In the genomic region with DNA sequence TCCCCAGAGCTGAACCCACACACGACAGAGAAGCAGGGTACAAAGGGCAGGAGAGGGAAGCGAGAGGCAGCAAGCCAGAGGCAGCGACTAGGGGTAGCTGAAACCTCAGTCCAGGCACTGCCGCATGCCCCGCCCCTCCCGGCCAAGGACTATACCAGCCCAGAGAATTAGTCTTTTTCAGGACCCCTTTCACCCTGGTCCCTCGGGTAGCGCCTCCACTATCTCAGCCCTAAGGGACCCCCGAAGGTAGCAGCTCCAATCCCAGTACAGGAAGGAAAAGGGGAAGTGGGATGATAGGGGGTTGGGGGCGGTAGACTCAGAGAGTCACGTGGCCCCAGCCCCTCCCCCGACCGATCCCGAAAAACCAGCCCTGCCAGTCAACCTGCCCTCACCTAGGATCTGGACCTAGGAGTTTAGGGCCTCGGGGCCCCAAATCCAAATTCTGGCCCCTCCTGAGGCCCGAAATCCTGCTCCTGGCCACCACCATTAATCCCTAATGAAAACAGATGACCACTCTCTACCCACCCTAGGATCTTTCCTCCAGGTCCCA, we compare ENCODE assay signal across 2 cellular contexts.
TF ChIP-seq lines count a peak whose summit lies in the region.

No MANE protein-coding gene starts in this region.

TF ChIP-seq in SK-N-SH, 30 proteins besides CTCF, POLR2A, EP300 and RAD21 (continued from another document):
- TF ChIP-seq USF1 (IDR thresholded peaks at IDR 0.05; ENCODE audit: borderline replicate concordance, low read depth): peak; percentile 88

TF ChIP-seq in SK-N-SH treated with all-trans-retinoic acid at 6 μM for 48 hours, 23 proteins besides CTCF, POLR2A, EP300 and RAD21 (continued from another document):
- TF ChIP-seq, protein P1, sequence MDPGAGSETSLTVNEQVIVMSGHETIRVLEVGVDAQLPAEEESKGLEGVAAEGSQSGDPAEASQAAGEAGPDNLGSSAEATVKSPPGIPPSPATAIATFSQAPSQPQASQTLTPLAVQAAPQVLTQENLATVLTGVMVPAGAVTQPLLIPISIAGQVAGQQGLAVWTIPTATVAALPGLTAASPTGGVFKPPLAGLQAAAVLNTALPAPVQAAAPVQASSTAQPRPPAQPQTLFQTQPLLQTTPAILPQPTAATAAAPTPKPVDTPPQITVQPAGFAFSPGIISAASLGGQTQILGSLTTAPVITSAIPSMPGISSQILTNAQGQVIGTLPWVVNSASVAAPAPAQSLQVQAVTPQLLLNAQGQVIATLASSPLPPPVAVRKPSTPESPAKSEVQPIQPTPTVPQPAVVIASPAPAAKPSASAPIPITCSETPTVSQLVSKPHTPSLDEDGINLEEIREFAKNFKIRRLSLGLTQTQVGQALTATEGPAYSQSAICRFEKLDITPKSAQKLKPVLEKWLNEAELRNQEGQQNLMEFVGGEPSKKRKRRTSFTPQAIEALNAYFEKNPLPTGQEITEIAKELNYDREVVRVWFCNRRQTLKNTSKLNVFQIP (CRISPR knock-in tag; IDR thresholded peaks at IDR 0.05; ENCODE audit: borderline replicate concordance, low read depth): no peak
- no peak for TF ChIP-seq RARB (CRISPR knock-in tag; IDR thresholded peaks at IDR 0.05)
- TF ChIP-seq, protein P2, sequence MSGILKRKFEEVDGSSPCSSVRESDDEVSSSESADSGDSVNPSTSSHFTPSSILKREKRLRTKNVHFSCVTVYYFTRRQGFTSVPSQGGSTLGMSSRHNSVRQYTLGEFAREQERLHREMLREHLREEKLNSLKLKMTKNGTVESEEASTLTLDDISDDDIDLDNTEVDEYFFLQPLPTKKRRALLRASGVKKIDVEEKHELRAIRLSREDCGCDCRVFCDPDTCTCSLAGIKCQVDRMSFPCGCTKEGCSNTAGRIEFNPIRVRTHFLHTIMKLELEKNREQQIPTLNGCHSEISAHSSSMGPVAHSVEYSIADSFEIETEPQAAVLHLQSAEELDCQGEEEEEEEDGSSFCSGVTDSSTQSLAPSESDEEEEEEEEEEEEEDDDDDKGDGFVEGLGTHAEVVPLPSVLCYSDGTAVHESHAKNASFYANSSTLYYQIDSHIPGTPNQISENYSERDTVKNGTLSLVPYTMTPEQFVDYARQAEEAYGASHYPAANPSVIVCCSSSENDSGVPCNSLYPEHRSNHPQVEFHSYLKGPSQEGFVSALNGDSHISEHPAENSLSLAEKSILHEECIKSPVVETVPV (CRISPR knock-in tag; IDR thresholded peaks at IDR 0.05): no peak
- TF ChIP-seq ZC3H10 (CRISPR knock-in tag; IDR thresholded peaks at IDR 0.05): no peak
- no peak for TF ChIP-seq ESRRG (CRISPR knock-in tag; IDR thresholded peaks at IDR 0.05)
- no peak for TF ChIP-seq BACH2 (CRISPR knock-in tag; IDR thresholded peaks at IDR 0.05; ENCODE audit: borderline replicate concordance)
- no peak for TF ChIP-seq ZFP3 (CRISPR knock-in tag; IDR thresholded peaks at IDR 0.05)
- no peak for TF ChIP-seq PATZ1 (CRISPR knock-in tag; IDR thresholded peaks at IDR 0.05; ENCODE audit: borderline replicate concordance)
- no peak for TF ChIP-seq CSDC2 (CRISPR knock-in tag; IDR thresholded peaks at IDR 0.05)
- no peak for TF ChIP-seq TOX (CRISPR knock-in tag; IDR thresholded peaks at IDR 0.05; ENCODE audit: borderline replicate concordance)
- TF ChIP-seq ZFP30 (CRISPR knock-in tag; IDR thresholded peaks at IDR 0.05): no peak
- TF ChIP-seq PPARA (CRISPR knock-in tag; IDR thresholded peaks at IDR 0.05; ENCODE audit: borderline replicate concordance): no peak
- TF ChIP-seq ZNF8 (CRISPR knock-in tag; IDR thresholded peaks at IDR 0.05): no peak
- no peak for TF ChIP-seq ISL1 (CRISPR knock-in tag; IDR thresholded peaks at IDR 0.05)
- TF ChIP-seq ZNF565 (CRISPR knock-in tag; conservative IDR thresholded peaks at IDR 0.05; ENCODE audit: low read depth): no peak
- TF ChIP-seq TCF4 (CRISPR knock-in tag; IDR thresholded peaks at IDR 0.05; ENCODE audit: borderline replicate concordance): no peak
- no peak for TF ChIP-seq ARNTL (CRISPR knock-in tag; IDR thresholded peaks at IDR 0.05; ENCODE audit: borderline replicate concordance, low read depth)
